ENCODE assay signal across 13 cellular contexts in the genomic region with DNA sequence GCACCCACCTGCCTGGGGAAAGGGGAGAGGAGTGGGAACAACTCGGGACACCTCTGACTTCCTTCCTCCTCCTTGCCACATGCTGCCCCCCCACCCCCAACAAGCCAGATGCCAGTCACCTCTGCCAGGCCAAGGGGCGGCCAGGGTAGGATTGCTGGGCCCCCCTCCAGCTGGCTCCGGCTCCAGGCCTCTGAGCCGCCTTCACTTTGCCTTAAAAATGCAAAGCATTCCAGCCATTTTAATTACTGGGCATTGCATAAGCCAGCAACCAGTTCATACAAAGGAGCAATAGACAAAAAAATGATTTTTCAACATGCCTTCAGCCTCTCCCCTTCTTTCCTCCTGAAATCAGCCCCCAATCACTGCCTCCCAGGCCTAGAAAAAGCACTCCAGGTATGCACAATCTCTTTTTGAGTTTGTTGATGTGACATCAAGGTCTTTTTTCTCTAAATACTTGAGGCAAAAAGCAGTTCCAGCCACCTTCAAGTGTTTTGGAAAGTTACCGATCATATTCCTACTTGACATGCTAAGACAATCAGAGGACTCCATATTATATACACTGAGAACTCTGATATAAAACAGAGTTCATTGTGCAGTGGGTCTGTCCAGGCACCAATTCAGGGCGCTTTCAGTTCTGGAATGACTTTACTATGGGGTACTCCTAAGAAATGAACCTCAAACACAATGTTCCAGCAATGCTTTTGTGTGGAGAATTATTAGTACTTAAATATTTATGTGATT. TPM values are rescaled to one million over a fixed set of nuclear protein-coding genes. Genes with fewer than 3 reads are reported as not detected.
DNase-seq lines count a peak whose midpoint lies in the region; ATAC-seq and TF ChIP-seq lines count a peak whose summit lies in the region.
"Had no signal": no experiment of that assay in that cellular context is flagged by ENCODE, and none has a peak within 500 bp of the region (broad histone marks: within the 10 kb centered on the region; RNA-seq: fewer than 3 reads in every experiment).

No MANE protein-coding gene starts in this region.

- H3K36me3 Mint-ChIP-seq in glutamatergic neuron (ENCODE audit: unreplicated experiment) = no peaks in the 10 kb centered on the region
- no peaks in the 10 kb centered on the region for H3K36me3 Mint-ChIP-seq in activated T-cell treated with anti-CD3 and anti-CD28 coated beads, Interleukin-2, amount 50 U/mL, for 72 hours (ENCODE audit: insufficient read depth in 2 of 2)

- H3K4me1 Mint-ChIP-seq in glutamatergic neuron (ENCODE audit: low read depth, unreplicated experiment) = no peaks in the 10 kb centered on the region
- no peaks in the 10 kb centered on the region for H3K4me1 Mint-ChIP-seq in activated T-cell treated with anti-CD3 and anti-CD28 coated beads, Interleukin-2, amount 50 U/mL, for 72 hours (ENCODE audit: low read depth)
- H3K4me1 Mint-ChIP-seq: activated B cell treated with CpG ODN at 0.5 μM for 24 hours, B cell had no signal

- DNase-seq in AG09319 (ENCODE audit: extremely low read depth, low read depth) (peak; percentile 62), glutamatergic neuron (no peak), renal cortical epithelial cell (ENCODE audit: low read depth) (peak; percentile 47), 8988T (no peak), NOMO-1 treated with DMSO at 0.1 percent for 48 hours (lab: John Stamatoyannopoulos, UW; ENCODE audit: unreplicated experiment) (no peak)
- DNase-seq in activated T-cell treated with anti-CD3 and anti-CD28 coated beads, Interleukin-2, amount 50 U/mL, for 72 hours = no peak
- DNase-seq: activated B cell treated with CpG ODN at 0.5 μM for 24 hours, colonic mucosa, GDM1, NCI-H2227 treated with DMSO at 0.1 percent for 48 hours had no signal

- no peak overlapping the region for H3K4me3 Mint-ChIP-seq in glutamatergic neuron (ENCODE audit: unreplicated experiment)
- no peak overlapping the region for H3K4me3 Mint-ChIP-seq in activated T-cell treated with anti-CD3 and anti-CD28 coated beads, Interleukin-2, amount 50 U/mL, for 72 hours
- H3K4me3 Mint-ChIP-seq: activated B cell treated with CpG ODN at 0.5 μM for 24 hours, B cell had no signal

- H3K27me3 Mint-ChIP-seq in glutamatergic neuron (ENCODE audit: unreplicated experiment) = peaks cover 4% of the 10 kb centered on the region
- no peaks in the 10 kb centered on the region for H3K27me3 Mint-ChIP-seq in activated T-cell treated with anti-CD3 and anti-CD28 coated beads, Interleukin-2, amount 50 U/mL, for 72 hours (ENCODE audit: low read depth)

- H3K9me3 Mint-ChIP-seq in glutamatergic neuron (ENCODE audit: unreplicated experiment) = no peaks in the 10 kb centered on the region
- H3K9me3 Mint-ChIP-seq in activated T-cell treated with anti-CD3 and anti-CD28 coated beads, Interleukin-2, amount 50 U/mL, for 72 hours = no peaks in the 10 kb centered on the region
- H3K9me3 Mint-ChIP-seq: activated B cell treated with CpG ODN at 0.5 μM for 24 hours had no signal

- no peak for TF ChIP-seq CTCF in AG09319 (IDR thresholded peaks at IDR 0.05; ENCODE audit: low read depth, low read length)
- TF ChIP-seq CTCF in glutamatergic neuron (IDR thresholded peaks at IDR 0.05; ENCODE audit: partially characterized antibody, unreplicated experiment) = no peak

- H3K27ac Mint-ChIP-seq in glutamatergic neuron (ENCODE audit: unreplicated experiment) = peak overlapping the region; percentile 76
- H3K27ac Mint-ChIP-seq in activated T-cell treated with anti-CD3 and anti-CD28 coated beads, Interleukin-2, amount 50 U/mL, for 72 hours = no peak overlapping the region
- H3K27ac Mint-ChIP-seq: activated B cell treated with CpG ODN at 0.5 μM for 24 hours, B cell had no signal

- peak; percentile 79 for ATAC-seq in SK-N-SH treated with all-trans-retinoic acid at 6 μM for 48 hours
- ATAC-seq in GM21423 (IDR thresholded peaks at IDR 0.05; ENCODE audit: unreplicated experiment) = no peak
- ATAC-seq in activated T-cell treated with anti-CD3 and anti-CD28 coated beads, Interleukin-2, amount 50 U/mL, for 72 hours (replicated peaks in 1 of 2) = no peak

TF ChIP-seq in SK-N-SH treated with all-trans-retinoic acid at 6 μM for 48 hours, 23 proteins besides CTCF, POLR2A, EP300 and RAD21:
- TF ChIP-seq, protein P1, sequence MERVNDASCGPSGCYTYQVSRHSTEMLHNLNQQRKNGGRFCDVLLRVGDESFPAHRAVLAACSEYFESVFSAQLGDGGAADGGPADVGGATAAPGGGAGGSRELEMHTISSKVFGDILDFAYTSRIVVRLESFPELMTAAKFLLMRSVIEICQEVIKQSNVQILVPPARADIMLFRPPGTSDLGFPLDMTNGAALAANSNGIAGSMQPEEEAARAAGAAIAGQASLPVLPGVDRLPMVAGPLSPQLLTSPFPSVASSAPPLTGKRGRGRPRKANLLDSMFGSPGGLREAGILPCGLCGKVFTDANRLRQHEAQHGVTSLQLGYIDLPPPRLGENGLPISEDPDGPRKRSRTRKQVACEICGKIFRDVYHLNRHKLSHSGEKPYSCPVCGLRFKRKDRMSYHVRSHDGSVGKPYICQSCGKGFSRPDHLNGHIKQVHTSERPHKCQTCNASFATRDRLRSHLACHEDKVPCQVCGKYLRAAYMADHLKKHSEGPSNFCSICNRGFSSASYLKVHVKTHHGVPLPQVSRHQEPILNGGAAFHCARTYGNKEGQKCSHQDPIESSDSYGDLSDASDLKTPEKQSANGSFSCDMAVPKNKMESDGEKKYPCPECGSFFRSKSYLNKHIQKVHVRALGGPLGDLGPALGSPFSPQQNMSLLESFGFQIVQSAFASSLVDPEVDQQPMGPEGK (CRISPR knock-in tag; IDR thresholded peaks at IDR 0.05; ENCODE audit: borderline replicate concordance) = 0 out of 2 replicates have a peak, but pooled peaks have one; percentile 30
- TF ChIP-seq ISL1 (CRISPR knock-in tag; IDR thresholded peaks at IDR 0.05) = peak; percentile 76
- TF ChIP-seq ZNF8 (CRISPR knock-in tag; IDR thresholded peaks at IDR 0.05) = no peak
- TF ChIP-seq TOX (CRISPR knock-in tag; IDR thresholded peaks at IDR 0.05; ENCODE audit: borderline replicate concordance) = no peak
- TF ChIP-seq CSDC2 (CRISPR knock-in tag; IDR thresholded peaks at IDR 0.05) = no peak

RNA-seq across cellular contexts. Expression of gene TIMP3, which starts 12.5 kb away (rescaled TPM):
- total RNA-seq in glutamatergic neuron (ENCODE audit: unreplicated experiment) (15.2 TPM), renal cortical epithelial cell (5.4 and 11.1 TPM in 2 replicates)
- under 1 TPM in 1 of 2 donors, not detected in 1; 0.07 TPM for total RNA-seq in activated T-cell treated with anti-CD3 and anti-CD28 coated beads, Interleukin-2, amount 50 U/mL, for 72 hours
- total RNA-seq: activated B cell treated with CpG ODN at 0.5 μM for 24 hours, B cell had no signal

Comparison
In these comparisons a context has a peak if more than half of its experiments do, and no peak if none do; other contexts are left out.
1. DNase-seq: peak in AG09319 (single experiment) and renal cortical epithelial cell (single experiment); none in glutamatergic neuron (single experiment), 8988T (single experiment), activated T-cell treated with anti-CD3 and anti-CD28 coated beads, Interleukin-2, amount 50 U/mL, for 72 hours (0 of 2) and NOMO-1 treated with DMSO at 0.1 percent for 48 hours (single experiment).